15 cellular contexts compared by ENCODE assay signal in genomic region chr18:22223961-22224322, GRCh38. TPM values are rescaled to one million over a fixed set of nuclear protein-coding genes. Genes with fewer than 3 reads are reported as not detected.
"Had no signal": no experiment of that assay in that cellular context is flagged by ENCODE, and none has a peak within 500 bp of the region (broad histone marks: within the 10 kb centered on the region; RNA-seq: fewer than 3 reads in every experiment).

No MANE protein-coding gene starts in this region.

- H3K9me3 ChIP-seq: psoas muscle, testis had no signal

- H3K27me3 ChIP-seq: cardiac muscle cell, testis had no signal

- H3K4me1 ChIP-seq: psoas muscle, testis had no signal

- ATAC-seq: psoas muscle, sciatic nerve had no signal

- H3K27ac ChIP-seq: cardiac muscle cell, psoas muscle, testis, VCaP had no signal

- H3K4me3 ChIP-seq: cardiac muscle cell, psoas muscle, testis had no signal

- H3K9me3 Mint-ChIP-seq: activated naive CD4-positive, alpha-beta T cell treated with anti-CD3 and anti-CD28 coated beads for 36 hours; activated T-helper 2 cell treated with anti-CD3 and anti-CD28 coated beads, Interferon-gamma antibody, Interleukin-2, Interleukin-4, amounts not matched to agents 10 μg/mL and 5 μg/mL and 100 μg/mL, durations not matched to agents 14 hours and 24 hours and 36 hours; neural crest cell; stimulated activated naive CD8-positive, alpha-beta T cell treated with anti-CD3 and anti-CD28 coated beads, Interleukin-15, amount 100 ng/mL, for 72 hours had no signal

- DNase-seq: activated CD4-positive, alpha-beta T cell treated with anti-CD3 and anti-CD28 coated beads, Interleukin-2, amount 50 U/mL, for 48 hours; activated naive CD4-positive, alpha-beta T cell treated with anti-CD3 and anti-CD28 coated beads for 36 hours; activated T-cell treated with anti-CD3 and anti-CD28 coated beads, Interleukin-2, amount 50 U/mL, for 1 hour; hippocampal formation had no signal

- H3K4me3 Mint-ChIP-seq: activated naive CD4-positive, alpha-beta T cell treated with anti-CD3 and anti-CD28 coated beads for 36 hours; neural crest cell; stimulated activated naive CD8-positive, alpha-beta T cell treated with anti-CD3 and anti-CD28 coated beads, Interleukin-15, amount 100 ng/mL, for 72 hours had no signal

- H3K4me1 Mint-ChIP-seq: neural crest cell had no signal

- FAIRE-seq: endometrium, kidney had no signal

- H3K27me3 Mint-ChIP-seq: stimulated activated naive CD8-positive, alpha-beta T cell treated with anti-CD3 and anti-CD28 coated beads, Interleukin-15, amount 100 ng/mL, for 72 hours had no signal

- H3K36me3 ChIP-seq: cardiac muscle cell had no signal

- H3K27ac Mint-ChIP-seq: activated naive CD4-positive, alpha-beta T cell treated with anti-CD3 and anti-CD28 coated beads for 36 hours; activated T-helper 2 cell treated with anti-CD3 and anti-CD28 coated beads, Interferon-gamma antibody, Interleukin-2, Interleukin-4, amounts not matched to agents 10 μg/mL and 5 μg/mL and 100 μg/mL, durations not matched to agents 14 hours and 24 hours and 36 hours; stimulated activated naive CD8-positive, alpha-beta T cell treated with anti-CD3 and anti-CD28 coated beads, Interleukin-15, amount 100 ng/mL, for 72 hours had no signal

RNA-seq across cellular contexts. Expression of gene GATA6, which starts 54.6 kb away (rescaled TPM):
- total RNA-seq: activated naive CD4-positive, alpha-beta T cell treated with anti-CD3 and anti-CD28 coated beads for 36 hours; activated T-helper 2 cell treated with anti-CD3 and anti-CD28 coated beads, Interferon-gamma antibody, Interleukin-2, Interleukin-4, amounts not matched to agents 10 μg/mL and 5 μg/mL and 100 μg/mL, durations not matched to agents 14 hours and 24 hours and 36 hours; neural crest cell; T-helper 1 cell treated with Interleukin-12 subunit alpha and Interleukin-12 subunit beta and Interleukin-4 antibody, amounts not matched to agents 30 ng/mL and 1 ng/mL, for 36 hours had no signal
